Comparison of ENCODE assay signal across 21 cellular contexts in the genomic region with DNA sequence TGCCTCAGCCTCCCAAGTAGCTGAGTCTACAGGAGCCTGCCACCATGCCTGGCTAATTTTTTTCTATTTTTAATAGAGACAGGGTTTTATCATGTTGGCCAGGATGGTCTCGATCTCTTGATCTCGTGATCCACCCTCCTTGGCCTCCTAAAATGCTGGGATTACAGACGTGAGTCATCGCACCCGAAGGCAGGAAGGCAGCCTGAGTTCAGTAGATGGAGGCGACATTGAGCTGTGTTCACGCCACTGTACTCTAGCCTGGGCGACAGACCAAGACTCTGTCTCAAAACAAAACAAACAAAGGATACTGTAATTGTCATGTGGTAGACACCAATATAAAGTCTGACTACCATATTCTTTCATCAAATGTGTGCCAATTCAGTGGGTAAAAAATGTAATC.
"Had no signal": no experiment of that assay in that cellular context is flagged by ENCODE, and none has a peak within 500 bp of the region (broad histone marks: within the 10 kb centered on the region; RNA-seq: fewer than 3 reads in every experiment).

No MANE protein-coding gene starts in this region.

- H2AFZ ChIP-seq: hepatocyte, parathyroid adenoma had no signal

- ATAC-seq: activated CD8-positive, alpha-beta T cell treated with anti-CD3 and anti-CD28 coated beads for 36 hours; activated naive CD4-positive, alpha-beta T cell treated with anti-CD3 and anti-CD28 coated beads, Interleukin-2, amount 50 U/mL, for 72 hours; esophagus mucosa; left ventricle myocardium superior; right cardiac atrium; stimulated activated naive CD8-positive, alpha-beta T cell treated with anti-CD3 and anti-CD28 coated beads, Interleukin-15, Interleukin-2, amounts not matched to agents 100 U/mL and 50 U/mL, for 24 hours had no signal

- H3K4me1 Mint-ChIP-seq: activated CD4-positive, alpha-beta T cell treated with anti-CD3 and anti-CD28 coated beads, Interleukin-2, amount 10 ng/mL, durations not matched to agents 7 days and 5 days; memory B cell; nephron had no signal

- H3K4me1 ChIP-seq: ascending aorta, parathyroid adenoma, thyroid gland had no signal

- H3K9me3 ChIP-seq: ascending aorta, thyroid gland had no signal

- H3K79me2 ChIP-seq: hepatocyte, parathyroid adenoma had no signal

- H3K4me3 Mint-ChIP-seq: activated CD4-positive, alpha-beta T cell treated with anti-CD3 and anti-CD28 coated beads, Interleukin-2, amount 10 ng/mL, durations not matched to agents 7 days and 5 days; activated CD8-positive, alpha-beta T cell treated with anti-CD3 and anti-CD28 coated beads for 36 hours; memory B cell; nephron had no signal

- H3K36me3 ChIP-seq: ascending aorta, brain microvascular endothelial cell, thyroid gland had no signal

- H3K36me3 Mint-ChIP-seq: activated naive CD4-positive, alpha-beta T cell treated with anti-CD3 and anti-CD28 coated beads, Interleukin-2, amount 50 U/mL, for 72 hours; memory B cell had no signal

- H3K27me3 ChIP-seq: ascending aorta, brain microvascular endothelial cell, hepatocyte, thyroid gland had no signal

- H3K9me3 Mint-ChIP-seq: activated CD4-positive, alpha-beta T cell treated with anti-CD3 and anti-CD28 coated beads, Interleukin-2, amount 10 ng/mL, durations not matched to agents 7 days and 5 days; activated CD8-positive, alpha-beta T cell treated with anti-CD3 and anti-CD28 coated beads for 36 hours; activated naive CD4-positive, alpha-beta T cell treated with anti-CD3 and anti-CD28 coated beads, Interleukin-2, amount 50 U/mL, for 72 hours; memory B cell; nephron had no signal

- H3K27me3 Mint-ChIP-seq: activated CD4-positive, alpha-beta T cell treated with anti-CD3 and anti-CD28 coated beads, Interleukin-2, amount 10 ng/mL, durations not matched to agents 7 days and 5 days; activated CD8-positive, alpha-beta T cell treated with anti-CD3 and anti-CD28 coated beads for 36 hours; memory B cell had no signal

- H3K9ac ChIP-seq: parathyroid adenoma had no signal

- DNase-seq: activated CD4-positive, alpha-beta T cell treated with anti-CD3 and anti-CD28 coated beads, Interleukin-2, amount 10 ng/mL, durations not matched to agents 7 days and 5 days; activated CD4-positive, CD25-positive, alpha-beta regulatory T cell treated with anti-CD3 and anti-CD28 coated beads, Interleukin-2, amount 50 U/mL, for 72 hours; activated CD8-positive, alpha-beta T cell treated with anti-CD3 and anti-CD28 coated beads for 36 hours; brain microvascular endothelial cell; central memory CD4-positive, alpha-beta T cell; effector memory CD4-positive, alpha-beta T cell; glutamatergic neuron; left ventricle myocardium superior; right cardiac atrium; stimulated activated CD4-positive, alpha-beta T cell treated with anti-CD3 and anti-CD28 coated beads, Interleukin-4, amount 100 ng/mL, for 4 hours; stimulated activated naive CD8-positive, alpha-beta T cell treated with anti-CD3 and anti-CD28 coated beads, Interleukin-15, Interleukin-2, amounts not matched to agents 100 U/mL and 50 U/mL, for 24 hours; substantia nigra; thyroid gland had no signal

- H3K27ac Mint-ChIP-seq: activated CD4-positive, alpha-beta T cell treated with anti-CD3 and anti-CD28 coated beads, Interleukin-2, amount 10 ng/mL, durations not matched to agents 7 days and 5 days; activated CD8-positive, alpha-beta T cell treated with anti-CD3 and anti-CD28 coated beads for 36 hours; activated naive CD4-positive, alpha-beta T cell treated with anti-CD3 and anti-CD28 coated beads, Interleukin-2, amount 50 U/mL, for 72 hours; memory B cell; nephron had no signal

- H3K27ac ChIP-seq: ascending aorta, brain microvascular endothelial cell, hepatocyte, parathyroid adenoma, thyroid gland, VCaP had no signal

- H3K4me2 ChIP-seq: hepatocyte had no signal

- H3K4me3 ChIP-seq: ascending aorta, hepatocyte, thyroid gland had no signal
